In genomic region chr5:38115318-38115827, GRCh38 we compare ENCODE assay signal across 23 cellular contexts.
DNase-seq lines count a peak whose midpoint lies in the region; ATAC-seq, FAIRE-seq and TF ChIP-seq lines count a peak whose summit lies in the region.
"Had no signal": no experiment of that assay in that cellular context is flagged by ENCODE, and none has a peak within 500 bp of the region (broad histone marks: within the 10 kb centered on the region; RNA-seq: fewer than 3 reads in every experiment).

No MANE protein-coding gene starts in this region.

- H3K9ac ChIP-seq in HepG2 (ENCODE audit: insufficient read depth, low read depth, low read length), result peak overlapping the region; percentile 37

- TF ChIP-seq EP300 in HepG2 (IDR thresholded peaks at IDR 0.05; ENCODE audit: low read depth in 2 of 2, low read length in 2 of 2) (peak in 1 of 2 experiments; percentile 83; a peak in 2 of 4 replicates), HepG2 (CRISPR knock-in tag; IDR thresholded peaks at IDR 0.05; ENCODE audit: borderline replicate concordance) (peak; percentile 72)

- ATAC-seq in HepG2 (peak; percentile 81), HG02840 (IDR thresholded peaks at IDR 0.05; ENCODE audit: low FRiP score, unreplicated experiment) (no peak)
- ATAC-seq: A549, HCT116 had no signal

- no peaks in the 10 kb centered on the region for H4K20me1 ChIP-seq in HepG2 (ENCODE audit: insufficient read depth, low read length)
- no peaks in the 10 kb centered on the region for H4K20me1 ChIP-seq in osteoblast (ENCODE audit: insufficient read depth, low read length)

- H3K4me2 ChIP-seq in HepG2 (ENCODE audit: low read depth, low read length) (peak overlapping the region; percentile 25), osteoblast (ENCODE audit: insufficient read depth, low read length) (no peak overlapping the region)
- H3K4me2 ChIP-seq: A549 had no signal

- H3K4me1 ChIP-seq in BE2C (peaks cover 7% of the 10 kb centered on the region), HepG2 (ENCODE audit: insufficient read depth, low read length) (peaks cover 60% of the 10 kb centered on the region), osteoblast (ENCODE audit: insufficient read depth, low read length) (no peaks in the 10 kb centered on the region)
- H3K4me1 ChIP-seq: A549 had no signal

- no peak for TF ChIP-seq RAD21 in HepG2 (CRISPR knock-in tag; IDR thresholded peaks at IDR 0.05)

- in situ Hi-C loops in HepG2 (cut with HindIII; ENCODE audit: extremely low pct_ligation_motif_present, low pct_unique_long_range_greater_than_20kb), result no loop called here

- H3K4me3 ChIP-seq in BE2C (ENCODE audit: low read depth, low read length) (no peak overlapping the region), LNCaP clone FGC (ENCODE audit: low read depth, low read length) (no peak overlapping the region), HepG2 (replicated peaks in 1 of 3; ENCODE audit: insufficient read depth in 1 of 3, low read depth in 2 of 3, low read length in 3 of 3) (no peak overlapping the region), osteoblast (ENCODE audit: insufficient read depth, low read length) (no peak overlapping the region)
- H3K4me3 ChIP-seq: A549 had no signal

- H3K9me3 ChIP-seq in BE2C (no peaks in the 10 kb centered on the region), HepG2 (ENCODE audit: low read length) (no peaks in the 10 kb centered on the region), osteoblast (ENCODE audit: low read depth, low read length) (no peaks in the 10 kb centered on the region)
- H3K9me3 ChIP-seq: A549 had no signal

- TF ChIP-seq CTCF in BE2C (IDR thresholded peaks at IDR 0.05; ENCODE audit: low read depth, low read length), result no peak
- TF ChIP-seq CTCF in LNCaP clone FGC (IDR thresholded peaks at IDR 0.05; ENCODE audit: control insufficient read depth, extremely low read depth, insufficient read depth), result no peak
- TF ChIP-seq CTCF in VCaP (conservative IDR thresholded peaks at IDR 0.05), result no peak
- no peak for TF ChIP-seq CTCF in HepG2 (CRISPR knock-in tag; IDR thresholded peaks at IDR 0.05)
- no peak for TF ChIP-seq CTCF in osteoblast (IDR thresholded peaks at IDR 0.05; ENCODE audit: extremely low read depth, low read depth, low read length)

- no peak for TF ChIP-seq POLR2A in HepG2 (IDR thresholded peaks at IDR 0.05; ENCODE audit: insufficient read depth in 1 of 2, low read depth in 2 of 2, low read length in 2 of 2)
- no peak for TF ChIP-seq POLR2A in GM12892 (IDR thresholded peaks at IDR 0.05; ENCODE audit: low read depth, low read length)

- H3K36me3 ChIP-seq in BE2C (no peaks in the 10 kb centered on the region), HepG2 (replicated peaks in 1 of 2; ENCODE audit: control insufficient read depth in 1 of 2, insufficient read depth in 2 of 2, low read length in 2 of 2) (no peaks in the 10 kb centered on the region), osteoblast (ENCODE audit: insufficient read depth, low read length) (no peaks in the 10 kb centered on the region)

- intact Hi-C loops in HepG2 (cut with micrococcal nuclease; ENCODE audit: unreplicated experiment), result loop anchor here (1.0 kb wide), 1 partner anchor 33 kb away; no protein-coding TSS in a partner anchor

- H3K27me3 ChIP-seq in BE2C (no peaks in the 10 kb centered on the region), HepG2 (ENCODE audit: control insufficient read depth in 1 of 2, insufficient read depth in 2 of 2, low read length in 2 of 2) (no peaks in the 10 kb centered on the region), osteoblast (ENCODE audit: insufficient read depth, low read length) (peaks cover 21% of the 10 kb centered on the region)

- peak overlapping the region; percentile 36 for H3K27ac ChIP-seq in VCaP
- peak overlapping the region; percentile 75 for H3K27ac ChIP-seq in HepG2 (ENCODE audit: extremely low read length, insufficient read depth, low read length)
- H3K27ac ChIP-seq in osteoblast (ENCODE audit: low read depth, low read length), result no peak overlapping the region
- H3K27ac ChIP-seq: A549 had no signal

- CTCF ChIA-PET in HepG2 (lab: Yijun Ruan, JAX; ENCODE audit: low intra/inter-chr PET ratio, low total read pairs), result no interaction called here

- no TSS peak for BruUV-seq in HepG2 (replicated peaks; lab: Mats Ljungman, UMichigan)

- WGBS in HepG2 (ENCODE audit: low lambda C conversion rate), result 10% methylated on average over 2 of the region's 2 CpGs

- FAIRE-seq in HepG2 (lab: Jason Lieb, UNC) (peak; percentile 71), GM12892 (lab: Jason Lieb, UNC) (no peak)
- FAIRE-seq: A549, D721Med, GM12891 had no signal

- no peak overlapping the region for H2AFZ ChIP-seq in HepG2 (ENCODE audit: low read length)
- no peak overlapping the region for H2AFZ ChIP-seq in osteoblast (ENCODE audit: low read length)

- POLR2A ChIA-PET in HepG2 (lab: Yijun Ruan, JAX), result interaction anchor here (1.5 kb wide), 1 partner anchor 33 kb away, joined by 10 read pairs; no protein-coding TSS in a partner anchor

- no peaks in the 10 kb centered on the region for H3K79me2 ChIP-seq in HepG2 (ENCODE audit: insufficient read depth, low read length)
- H3K79me2 ChIP-seq in osteoblast (ENCODE audit: insufficient read depth, low read length), result no peaks in the 10 kb centered on the region

- DNase-seq in BE2C (peak; percentile 16), LNCaP clone FGC (ENCODE audit: low read depth) (peak; percentile 80), HepG2 (ENCODE audit: low spot score) (peak; percentile 84), osteoblast (ENCODE audit: insufficient read length, low spot score, missing footprints) (no peak), GM12892 (ENCODE audit: insufficient read length) (no peak), T-helper 2 cell (no peak)
- DNase-seq: 8988T; ACHN; AML-193; C1 segment of cervical spinal cord; CD4-positive, CD25-positive, alpha-beta regulatory T cell; CD8-positive, alpha-beta memory T cell; DMS 273 treated with DMSO at 0.1 percent for 48 hours; DMS53; DMS79 treated with DMSO at 0.1 percent for 48 hours; GF-D8; H9 had no signal

TF ChIP-seq in HepG2, 621 proteins besides CTCF, POLR2A, EP300 and RAD21 (continues in another document):
- no peak for TF ChIP-seq POLR2AphosphoS2 (IDR thresholded peaks at IDR 0.05; ENCODE audit: low read depth, low read length)
- TF ChIP-seq HNF4A (CRISPR knock-in tag; IDR thresholded peaks at IDR 0.05), result peak; percentile 63
- no peak for TF ChIP-seq ZNF567 (CRISPR knock-in tag; IDR thresholded peaks at IDR 0.05; ENCODE audit: borderline replicate concordance)
- no peak for TF ChIP-seq NR2F6 (IDR thresholded peaks at IDR 0.05)
- peak; percentile 55; the same call in 1 of the 2 replicates for TF ChIP-seq NR2F6 (CRISPR knock-in tag; IDR thresholded peaks at IDR 0.05)
- TF ChIP-seq PHF8 (CRISPR knock-in tag; IDR thresholded peaks at IDR 0.05), result no peak
- no peak for TF ChIP-seq LCORL (IDR thresholded peaks at IDR 0.05)
- TF ChIP-seq LCORL (CRISPR knock-in tag; IDR thresholded peaks at IDR 0.05), result no peak
- TF ChIP-seq KLF15 (CRISPR knock-in tag; IDR thresholded peaks at IDR 0.05; ENCODE audit: borderline replicate concordance), result no peak
- 0 out of 2 replicates have a peak, but pooled peaks have one; percentile 39 for TF ChIP-seq ZFP1 (CRISPR knock-in tag; IDR thresholded peaks at IDR 0.05)
- peak; percentile 74; the same call in 1 of the 2 replicates for TF ChIP-seq ZNF264 (CRISPR knock-in tag; IDR thresholded peaks at IDR 0.05)
- TF ChIP-seq FOXO1 (CRISPR knock-in tag; IDR thresholded peaks at IDR 0.05), result peak; percentile 28; the same call in 1 of the 2 replicates
- no peak for TF ChIP-seq PBX3 (CRISPR knock-in tag; IDR thresholded peaks at IDR 0.05; ENCODE audit: borderline replicate concordance)
- TF ChIP-seq SOX5 (CRISPR knock-in tag; IDR thresholded peaks at IDR 0.05; ENCODE audit: borderline replicate concordance), result peak; percentile 96
- 0 out of 2 replicates have a peak, but pooled peaks have one; percentile 67 for TF ChIP-seq ZMYM2 (CRISPR knock-in tag; IDR thresholded peaks at IDR 0.05)
- no peak for TF ChIP-seq MAFK (conservative IDR thresholded peaks at IDR 0.05 in 1 of 2, IDR thresholded peaks at IDR 0.05 in 1 of 2; ENCODE audit: low read length in 2 of 2)
- peak; percentile 69 for TF ChIP-seq ELF3 (CRISPR knock-in tag; IDR thresholded peaks at IDR 0.05)
- TF ChIP-seq TFE3 (CRISPR knock-in tag; IDR thresholded peaks at IDR 0.05), result peak; percentile 78
- TF ChIP-seq ATM (IDR thresholded peaks at IDR 0.05; ENCODE audit: borderline replicate concordance), result no peak
- no peak for TF ChIP-seq PHF5A (CRISPR knock-in tag; IDR thresholded peaks at IDR 0.05; ENCODE audit: low read depth, unreplicated experiment)
- no peak for TF ChIP-seq ZFP36 (IDR thresholded peaks at IDR 0.05; ENCODE audit: borderline replicate concordance, low read depth, low read length, partially characterized antibody)
- no peak for TF ChIP-seq ZNF101 (CRISPR knock-in tag; IDR thresholded peaks at IDR 0.05; ENCODE audit: borderline replicate concordance, low read depth)
- TF ChIP-seq ERF (CRISPR knock-in tag; IDR thresholded peaks at IDR 0.05), result peak; percentile 80; the same call in 1 of the 2 replicates

Comparison
In these comparisons a context has a peak if more than half of its experiments do, and no peak if none do; other contexts are left out.
1. DNase-seq: peak in BE2C (single experiment), LNCaP clone FGC (single experiment) and HepG2 (single experiment); none in osteoblast (single experiment), GM12892 (single experiment) and T-helper 2 cell (0 of 5).